2 cellular contexts compared by ENCODE assay signal in genomic region chr6:148749678-148750077, GRCh38.
TF ChIP-seq lines count a peak whose summit lies in the region.

No MANE protein-coding gene starts in this region.

TF ChIP-seq in GM23338, 12 proteins besides CTCF, POLR2A, EP300 and RAD21:
- no peak for TF ChIP-seq ZNF462 (CRISPR knock-in tag; IDR thresholded peaks at IDR 0.05)
- TF ChIP-seq EZH2phosphoT487 (IDR thresholded peaks at IDR 0.05; ENCODE audit: unreplicated experiment), result no peak
- TF ChIP-seq CREB1 (CRISPR knock-in tag; IDR thresholded peaks at IDR 0.05; ENCODE audit: low read depth), result no peak
TF ChIP-seq in GM23338: peak in this region for 0.

TF ChIP-seq in GM12878, 131 proteins besides CTCF, POLR2A, EP300 and RAD21:
- TF ChIP-seq ATF7 (IDR thresholded peaks at IDR 0.05; ENCODE audit: low read depth) (peak; percentile 90), RUNX3 (IDR thresholded peaks at IDR 0.05; ENCODE audit: low read length) (peak; percentile 66), NFIC (IDR thresholded peaks at IDR 0.05; ENCODE audit: low read depth, low read length) (peak; percentile 44), FOXM1 (IDR thresholded peaks at IDR 0.05; ENCODE audit: low read depth, low read length) (no peak), ETV6 (conservative IDR thresholded peaks at IDR 0.05 in 1 of 2, IDR thresholded peaks at IDR 0.05 in 1 of 2; ENCODE audit: borderline replicate concordance in 1 of 2, low read depth in 1 of 2) (no peak), NR2F1 (conservative IDR thresholded peaks at IDR 0.05) (no peak)
